Comparison of ENCODE assay signal across 12 cellular contexts in the genomic region with DNA sequence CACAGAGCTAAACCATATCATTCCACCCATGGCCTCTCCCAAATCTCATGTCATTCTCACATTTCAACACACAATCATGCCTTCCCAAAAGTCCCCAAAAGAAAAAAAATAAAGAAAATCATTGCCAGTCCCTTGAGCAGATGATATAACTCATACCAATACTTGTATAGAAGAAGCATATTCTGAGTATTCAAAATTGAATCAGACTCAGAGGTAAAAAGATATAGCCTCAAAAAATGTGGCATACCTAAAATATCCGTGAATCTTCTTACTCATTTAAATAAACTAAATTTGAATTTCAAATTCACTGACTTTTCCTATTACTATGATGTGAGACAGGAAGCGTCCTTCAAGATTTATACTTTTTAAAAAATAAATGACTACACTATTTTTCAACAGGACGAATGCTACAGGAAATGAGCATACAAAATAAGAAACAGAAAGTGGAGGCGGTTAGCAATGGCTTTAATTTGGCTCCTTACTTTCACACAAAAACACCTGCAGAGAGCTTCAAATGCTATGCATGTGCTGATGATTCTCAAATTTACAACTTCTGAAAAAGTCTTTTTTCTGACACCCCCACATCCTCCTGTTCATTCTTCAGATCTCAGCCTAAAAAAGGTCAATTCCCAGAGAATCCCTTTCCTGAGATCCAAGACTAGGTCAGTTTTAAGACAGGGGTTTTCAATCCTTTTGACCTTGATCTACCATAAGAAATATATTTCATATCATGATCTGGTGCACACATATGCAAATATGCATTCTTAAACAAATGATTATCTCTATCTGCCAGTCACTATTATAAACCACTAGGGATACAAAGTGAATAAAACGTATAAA. TPM values are rescaled to one million over a fixed set of nuclear protein-coding genes. Genes with fewer than 3 reads are reported as not detected.
DNase-seq lines count a peak whose midpoint lies in the region; ATAC-seq and TF ChIP-seq lines count a peak whose summit lies in the region.
"Had no signal": no experiment of that assay in that cellular context is flagged by ENCODE, and none has a peak within 500 bp of the region (broad histone marks: within the 10 kb centered on the region; RNA-seq: fewer than 3 reads in every experiment).

No MANE protein-coding gene starts in this region.

- H3K4me1 ChIP-seq in spleen, result peaks cover 0 to 55% (median 20%) of the 10 kb centered on the region in 6 donors
- H3K4me1 ChIP-seq: sigmoid colon, SJCRH30 had no signal

- no peaks in the 10 kb centered on the region for H3K27me3 Mint-ChIP-seq in activated CD4-positive, alpha-beta T cell treated with anti-CD3 and anti-CD28 coated beads for 36 hours
- no peaks in the 10 kb centered on the region for H3K27me3 Mint-ChIP-seq in IgD-negative memory B cell

- TF ChIP-seq POLR2A in spleen (IDR thresholded peaks at IDR 0.05), result no peak

- no peak for TF ChIP-seq CTCF in spleen (IDR thresholded peaks at IDR 0.05 in 8 of 11, conservative IDR thresholded peaks at IDR 0.05 in 3 of 11)

- no peak overlapping the region for H3K4me3 ChIP-seq in spleen
- H3K4me3 ChIP-seq: A549, sigmoid colon, SJCRH30, thoracic aorta had no signal

- DNase-seq in activated CD4-positive, alpha-beta T cell treated with anti-CD3 and anti-CD28 coated beads for 36 hours, result no peak
- DNase-seq in activated CD4-positive, alpha-beta T cell treated with anti-CD3 and anti-CD28 coated beads, Interleukin-2, amount 50 U/mL, for 1 hour, result no peak
- DNase-seq in spleen (no peak), NCI-H128 (lab: John Stamatoyannopoulos, UW; ENCODE audit: unreplicated experiment) (no peak), NCI-H1105 (lab: John Stamatoyannopoulos, UW) (no peak), GM19240 (ENCODE audit: insufficient read length, low spot score) (no peak)
- DNase-seq: sigmoid colon had no signal

- no peaks in the 10 kb centered on the region for H3K27me3 ChIP-seq in spleen (replicated peaks in 1 of 7)
- H3K27me3 ChIP-seq: sigmoid colon, SJCRH30 had no signal

- H3K4me3 Mint-ChIP-seq in activated CD4-positive, alpha-beta T cell treated with anti-CD3 and anti-CD28 coated beads for 36 hours, result peak overlapping the region; percentile 2
- H3K4me3 Mint-ChIP-seq in IgD-negative memory B cell, result peak overlapping the region; percentile 38 to 90 (median 76)

- no peaks in the 10 kb centered on the region for H3K36me3 Mint-ChIP-seq in activated CD4-positive, alpha-beta T cell treated with anti-CD3 and anti-CD28 coated beads for 36 hours (ENCODE audit: low read depth)
- H3K36me3 Mint-ChIP-seq in IgD-negative memory B cell, result peaks cover 3% of the 10 kb centered on the region

- CTCF ChIA-PET in activated CD4-positive, alpha-beta T cell treated with anti-CD3 and anti-CD28 coated beads for 36 hours (lab: Charles Lee), result interaction anchor here (0.6 to 1.6 kb wide), 3 partner anchors 24 to 381 kb away, joined by 3 to 4 read pairs (median 4); no protein-coding TSS in a partner anchor

- peak; percentile 80 for ATAC-seq in activated CD4-positive, alpha-beta T cell treated with anti-CD3 and anti-CD28 coated beads for 36 hours
- peak; percentile 52 for ATAC-seq in HG02610 (IDR thresholded peaks at IDR 0.05; ENCODE audit: unreplicated experiment)

- 23 to 30% (median 28%) methylated on average over 5 of the region's 5 CpGs for WGBS in spleen, 5 donors

- intact Hi-C loops in activated CD4-positive, alpha-beta T cell treated with anti-CD3 and anti-CD28 coated beads for 36 hours (cut with DNase I, micrococcal nuclease), result loop anchor here (1.0 to 2.0 kb wide), 2 partner anchors 48 kb away; no protein-coding TSS in a partner anchor
- intact Hi-C loops in spleen (cut with DNase I; ENCODE audit: low total_unique reads), result no loop called here

- peaks cover 19% of the 10 kb centered on the region for H3K4me1 Mint-ChIP-seq in activated CD4-positive, alpha-beta T cell treated with anti-CD3 and anti-CD28 coated beads for 36 hours
- H3K4me1 Mint-ChIP-seq in IgD-negative memory B cell, result peaks cover 33 to 43% (median 35%) of the 10 kb centered on the region in 3 donors

- H3K36me3 ChIP-seq in spleen, result no peaks in the 10 kb centered on the region
- H3K36me3 ChIP-seq: sigmoid colon, SJCRH30, thoracic aorta had no signal

- peak overlapping the region; percentile 5 to 84 (median 68) for H3K27ac ChIP-seq in spleen
- H3K27ac ChIP-seq: A549, sigmoid colon, SJCRH30, thoracic aorta had no signal

- H3K9me3 ChIP-seq in spleen, result no peaks in the 10 kb centered on the region
- H3K9me3 ChIP-seq: A549, sigmoid colon, SJCRH30, thoracic aorta had no signal

- H3K27ac Mint-ChIP-seq in activated CD4-positive, alpha-beta T cell treated with anti-CD3 and anti-CD28 coated beads for 36 hours, result peak overlapping the region; percentile 61
- H3K27ac Mint-ChIP-seq in IgD-negative memory B cell, result peak overlapping the region; percentile 83 to 92 (median 85)

- POLR2A ChIA-PET in activated CD4-positive, alpha-beta T cell treated with anti-CD3 and anti-CD28 coated beads for 36 hours (lab: Charles Lee), result no interaction called here

- no peaks in the 10 kb centered on the region for H3K9me3 Mint-ChIP-seq in activated CD4-positive, alpha-beta T cell treated with anti-CD3 and anti-CD28 coated beads for 36 hours (ENCODE audit: low read depth)
- no peaks in the 10 kb centered on the region for H3K9me3 Mint-ChIP-seq in IgD-negative memory B cell

RNA-seq across cellular contexts. Expression of gene DMXL1, which starts 39.6 kb away (rescaled TPM):
- 10 to 100 TPM; 23.5 to 31.1 TPM for total RNA-seq in activated CD4-positive, alpha-beta T cell treated with anti-CD3 and anti-CD28 coated beads for 36 hours
- polyA plus RNA-seq in IgD-negative memory B cell (41.0 TPM), spleen (10 to 100 TPM; 19.3 to 27.3 (median 22.5) TPM)
- total RNA-seq in spleen, result 10 to 100 TPM; 64.3 to 89.9 (median 75.9) TPM

RNA-seq across cellular contexts. Expression of gene DTWD2, which starts 42.9 kb away (rescaled TPM):
- 1 to 10 TPM; 3.6 to 4.5 TPM for total RNA-seq in activated CD4-positive, alpha-beta T cell treated with anti-CD3 and anti-CD28 coated beads for 36 hours
- 4.0 TPM for polyA plus RNA-seq in IgD-negative memory B cell
- 10 to 100 TPM in 3 of 7 donors, 1 to 10 TPM in 4; 7.2 to 25.5 (median 9.6) TPM for total RNA-seq in spleen
- 1 to 10 TPM; 1.2 to 3.0 (median 1.4) TPM for polyA plus RNA-seq in spleen
